Comparison of ENCODE assay signal across 11 cellular contexts in genomic region chr17:55722016-55722706, GRCh38. TPM values are rescaled to one million over a fixed set of nuclear protein-coding genes. Genes with fewer than 3 reads are reported as not detected.
A peak's percentile ranks its signal among the peaks of the same experiment; 100 is the strongest.
DNase-seq lines count a peak whose midpoint lies in the region; ATAC-seq and TF ChIP-seq lines count a peak whose summit lies in the region.
"Had no signal": no experiment of that assay in that cellular context is flagged by ENCODE, and none has a peak within 500 bp of the region (broad histone marks: within the 10 kb centered on the region; RNA-seq: fewer than 3 reads in every experiment).

No MANE protein-coding gene starts in this region.

- H3K9ac ChIP-seq in IMR-90 (ENCODE audit: low read depth, low read length) (peak overlapping the region; percentile 11; the same call in 1 of the 2 replicates), endocrine pancreas (ENCODE audit: control insufficient read depth, insufficient read depth, low read length) (no peak overlapping the region)

- peak overlapping the region; percentile 31 for H3K4me2 ChIP-seq in IMR-90 (ENCODE audit: low read depth, low read length)

- no peak overlapping the region for H2BK20ac ChIP-seq in IMR-90 (ENCODE audit: low read depth, low read length)

- no peak for TF ChIP-seq POLR2A in IMR-90 (IDR thresholded peaks at IDR 0.05; ENCODE audit: low read depth, low read length)
- TF ChIP-seq POLR2A in thyroid gland (IDR thresholded peaks at IDR 0.05): no peak
- no peak for TF ChIP-seq POLR2A in right lobe of liver (IDR thresholded peaks at IDR 0.05)

- H3K36me3 ChIP-seq in IMR-90 (ENCODE audit: control insufficient read depth, insufficient read depth, low read length) (no peaks in the 10 kb centered on the region), endocrine pancreas (ENCODE audit: control insufficient read depth, insufficient read depth, low read length) (no peaks in the 10 kb centered on the region), mesodermal cell (ENCODE audit: control insufficient read depth, insufficient read depth, low read length) (peaks cover 3% of the 10 kb centered on the region), thyroid gland (no peaks in the 10 kb centered on the region), right lobe of liver (no peaks in the 10 kb centered on the region)

- H3K4me1 ChIP-seq in IMR-90 (ENCODE audit: control insufficient read depth, insufficient read depth, low read length) (peaks cover 2% of the 10 kb centered on the region), endocrine pancreas (ENCODE audit: control insufficient read depth, insufficient read depth, low read length) (no peaks in the 10 kb centered on the region), mesodermal cell (ENCODE audit: control insufficient read depth, insufficient read depth, low read length, poor library complexity, severe bottlenecking) (peaks cover 28% of the 10 kb centered on the region), thyroid gland (peaks cover 0 to 18% of the 10 kb centered on the region in 2 donors), right lobe of liver (peaks cover 0 to 12% (median 4%) of the 10 kb centered on the region in 4 donors)

- no peak overlapping the region for H4K8ac ChIP-seq in IMR-90 (ENCODE audit: low read depth in 2 of 2, low read length in 2 of 2)

- H3K27me3 ChIP-seq in IMR-90 (ENCODE audit: control insufficient read depth, insufficient read depth, low read length) (peaks cover 4% of the 10 kb centered on the region; the same call in 1 of the 2 replicates), endocrine pancreas (ENCODE audit: control insufficient read depth, insufficient read depth, low read length) (no peaks in the 10 kb centered on the region), thyroid gland (no peaks in the 10 kb centered on the region), right lobe of liver (no peaks in the 10 kb centered on the region)

- in situ Hi-C loops in IMR-90 (cut with MboI; ENCODE audit: low sequenced_read_pairs): loop anchor here (5.0 kb wide), 1 partner anchor 195 kb away; no protein-coding TSS in a partner anchor

- H3K27ac ChIP-seq in IMR-90 (ENCODE audit: insufficient read depth, low read length) (no peak overlapping the region), mesodermal cell (ENCODE audit: low read depth, low read length, severe bottlenecking) (peak overlapping the region; percentile 90), thyroid gland (peak overlapping the region in 2 of 3 donors; percentile 40 to 58), right lobe of liver (no peak overlapping the region)

- H4K5ac ChIP-seq in IMR-90 (ENCODE audit: low read depth, low read length): no peak overlapping the region; the same call in 1 of the 2 replicates

- 100% methylated on average over 1 of the region's 5 CpGs; no CpG with 5 or more reads in 1 of the 2 experiments for WGBS in IMR-90 (ENCODE audit: extremely low coverage in 2 of 2, insufficient read length in 1 of 2), 2 experiments
- 53 to 80% methylated on average over 2 to 4 of the region's 5 CpGs for WGBS in mesodermal cell (ENCODE audit: insufficient coverage in 2 of 2), 2 experiments
- WGBS in thyroid gland, 2 donors: 38 to 47% methylated on average over 5 of the region's 5 CpGs
- 74% methylated on average over 5 of the region's 5 CpGs for WGBS in right lobe of liver (ENCODE audit: insufficient coverage, low coverage, low lambda C conversion rate, missing lambda C conversion rate)

- no peaks in the 10 kb centered on the region for H4K20me1 ChIP-seq in IMR-90 (ENCODE audit: insufficient read depth, low read length)

- H2BK15ac ChIP-seq in IMR-90 (ENCODE audit: low read depth, low read length): no peak overlapping the region

- no peak for TF ChIP-seq CTCF in IMR-90 (conservative IDR thresholded peaks at IDR 0.05; ENCODE audit: low read depth, low read length)
- no peak for TF ChIP-seq CTCF in thyroid gland (IDR thresholded peaks at IDR 0.05)
- no peak for TF ChIP-seq CTCF in right lobe of liver (IDR thresholded peaks at IDR 0.05)

- H3K4me3 ChIP-seq in IMR-90 (ENCODE audit: insufficient read depth, low read depth, low read length): peak overlapping the region; percentile 27
- peak overlapping the region; percentile 32 for H3K4me3 ChIP-seq in endocrine pancreas (ENCODE audit: control insufficient read depth, insufficient read depth, low read length)
- peak overlapping the region; percentile 47 for H3K4me3 ChIP-seq in mesodermal cell (ENCODE audit: extremely low read depth, insufficient read depth, low read length, poor library complexity, severe bottlenecking)
- no peak overlapping the region for H3K4me3 ChIP-seq in thyroid gland (replicated peaks in 1 of 3)
- peak overlapping the region in 1 of 3 donors; percentile 2 for H3K4me3 ChIP-seq in right lobe of liver

- H2BK5ac ChIP-seq in IMR-90 (ENCODE audit: low read depth, low read length, poor library complexity, severe bottlenecking): no peak overlapping the region

- no peak overlapping the region for H2AK9ac ChIP-seq in IMR-90 (replicated peaks; ENCODE audit: low read depth, low read length, poor library complexity)

- DNase-seq in IMR-90 (peak; percentile 27), thyroid gland (no peak), head of caudate nucleus (no peak), right lobe of liver (no peak), NOMO-1 treated with dmso at 0.1 percent for 144 hours (lab: John Stamatoyannopoulos, UW; ENCODE audit: unreplicated experiment) (no peak)
- DNase-seq: activated effector memory CD4-positive, alpha-beta T cell treated with anti-CD3 and anti-CD28 coated beads, Interleukin-2, amount 50 U/mL, for 16 hours; NCI-H2029 treated with DMSO at 0.1 percent for 48 hours had no signal

- no peak overlapping the region for H3K4ac ChIP-seq in IMR-90 (ENCODE audit: low read depth, low read length)

- dilution Hi-C loops in IMR-90 (cut with HindIII; ENCODE audit: low sequenced_read_pairs, unreplicated experiment): no loop called here

- no peak overlapping the region for H2AK5ac ChIP-seq in IMR-90 (ENCODE audit: low read depth, low read length)

- intact Hi-C loops in IMR-90 (cut with micrococcal nuclease) (no loop called here), thyroid gland (cut with DNase I) (loop anchor here (10.0 kb wide), 1 partner anchor 53 kb away; no protein-coding TSS in a partner anchor), head of caudate nucleus (cut with DNase I) (no loop called here), right lobe of liver (cut with DNase I) (loop anchor here in 1 of 2 donors (10.0 kb wide), 1 partner anchor 117 kb away; no protein-coding TSS in a partner anchor)

- TF ChIP-seq RAD21 in IMR-90 (IDR thresholded peaks at IDR 0.05; ENCODE audit: low read length): no peak

- H3K9me1 ChIP-seq in IMR-90 (ENCODE audit: insufficient read depth, low read length): peaks cover 1% of the 10 kb centered on the region; the same call in 1 of the 2 replicates

- CTCF ChIA-PET in IMR-90 (lab: Yijun Ruan, JAX): interaction anchor here (1.1 to 1.3 kb wide), 2 partner anchors 47 to 120 kb away, joined by 3 read pairs; no protein-coding TSS in a partner anchor

- no peaks in the 10 kb centered on the region for H3K79me1 ChIP-seq in IMR-90 (ENCODE audit: low read depth in 1 of 2, low read length in 2 of 2)

- H3K18ac ChIP-seq in IMR-90 (ENCODE audit: low read depth, low read length): peak overlapping the region; percentile 38; the same call in 1 of the 2 replicates

- no peak overlapping the region for H2AFZ ChIP-seq in IMR-90 (replicated peaks; ENCODE audit: low read length, poor library complexity)

- no TSS peak for BruUV-seq in IMR-90 (replicated peaks; lab: Mats Ljungman, UMichigan)

- H3K9me3 ChIP-seq in IMR-90 (ENCODE audit: control insufficient read depth, insufficient read depth, low read length) (no peaks in the 10 kb centered on the region), endocrine pancreas (ENCODE audit: control insufficient read depth, low read length) (no peaks in the 10 kb centered on the region), mesodermal cell (ENCODE audit: control insufficient read depth, low read length) (no peaks in the 10 kb centered on the region), thyroid gland (no peaks in the 10 kb centered on the region), right lobe of liver (no peaks in the 10 kb centered on the region)

- no peak; the same call in 1 of the 2 replicates for ATAC-seq in IMR-90 (ENCODE audit: low read depth)
- no peak for ATAC-seq in HG02840 (IDR thresholded peaks at IDR 0.05; ENCODE audit: low FRiP score, unreplicated experiment)
- ATAC-seq in right lobe of liver: no peak
- ATAC-seq: activated CD4-positive, CD25-positive, alpha-beta regulatory T cell treated with anti-CD3 and anti-CD28 coated beads, Interleukin-2, amount 50 U/mL, for 24 hours had no signal

- no peak overlapping the region for H2BK120ac ChIP-seq in IMR-90 (ENCODE audit: low read depth, low read length)

- H3K23ac ChIP-seq in IMR-90 (ENCODE audit: low read depth, low read length): no peak overlapping the region

- POLR2A ChIA-PET in IMR-90 (lab: Charles Lee; ENCODE audit: unreplicated experiment): no interaction called here

- H4K91ac ChIP-seq in IMR-90 (ENCODE audit: insufficient read depth, low read depth, low read length): no peak overlapping the region

- H3K56ac ChIP-seq in IMR-90 (ENCODE audit: extremely low read depth, insufficient read depth, low read length): no peak overlapping the region

- H3K14ac ChIP-seq in IMR-90 (replicated peaks; ENCODE audit: low read depth, low read length): no peak overlapping the region

TF ChIP-seq in IMR-90, 13 proteins besides CTCF, POLR2A, EP300 and RAD21:
- no peak for TF ChIP-seq CHD1 (IDR thresholded peaks at IDR 0.05; ENCODE audit: low read depth, low read length)

RNA-seq across cellular contexts. Expression of gene TMEM100, which starts 0.5 kb away (rescaled TPM):
- total RNA-seq in IMR-90 (2012; rRNA removed) (0.28 and 0.36 TPM in 2 replicates), thyroid gland (10 to 100 TPM in 1 of 4 donors, 1 to 10 TPM in 3; 2.5 to 12.9 (median 6.4) TPM), right lobe of liver (1 to 10 TPM; 1.8 to 8.3 (median 4.5) TPM)
- 0.16 and 0.21 TPM in 2 replicates for polyA plus RNA-seq in IMR-90 (2012; rRNA removed)
- 0.10 and 0.18 TPM in 2 replicates for polyA plus RNA-seq in IMR-90 (2012; cell fraction: cytosol; rRNA removed)
- 0.11 and 0.13 TPM in 2 replicates for polyA plus RNA-seq in IMR-90 (2012; cell fraction: nucleus; rRNA removed; ENCODE audit: low replicate concordance)
- 86.9 TPM for polyA plus RNA-seq in mesodermal cell (2013, experiment 1 of 2)
- 98.4 TPM for polyA plus RNA-seq in mesodermal cell (2013, experiment 2 of 2)

RNA-seq across cellular contexts. Expression of gene PCTP, which starts 28.7 kb away (rescaled TPM):
- total RNA-seq in IMR-90 (2012; rRNA removed) (12.9 and 18.1 TPM in 2 replicates), thyroid gland (10 to 100 TPM; 13.7 to 17.2 (median 14.8) TPM), right lobe of liver (10 to 100 TPM; 27.4 to 82.6 (median 68.1) TPM)
- polyA plus RNA-seq in IMR-90 (2012; rRNA removed): 10.5 and 11.6 TPM in 2 replicates
- polyA plus RNA-seq in IMR-90 (2012; cell fraction: cytosol; rRNA removed): 5.0 and 6.1 TPM in 2 replicates
- 3.1 and 12.3 TPM in 2 replicates for polyA plus RNA-seq in IMR-90 (2012; cell fraction: nucleus; rRNA removed; ENCODE audit: low replicate concordance)
- 40.8 TPM for polyA plus RNA-seq in mesodermal cell (2013, experiment 1 of 2)
- 35.8 TPM for polyA plus RNA-seq in mesodermal cell (2013, experiment 2 of 2)

Comparison
In these comparisons a context has a peak if more than half of its experiments do, and no peak if none do; other contexts are left out.
1. H3K27ac ChIP-seq: peak in mesodermal cell (single experiment) and thyroid gland (2 of 3); none in IMR-90 (single experiment) and right lobe of liver (0 of 3).
2. H3K4me3 ChIP-seq: peak in IMR-90 (single experiment), endocrine pancreas (single experiment) and mesodermal cell (single experiment); none in thyroid gland (0 of 3).